In genomic region chr6:41051873-41052272, GRCh38 we compare ENCODE assay signal across 1 cellular context.
TF ChIP-seq lines count a peak whose summit lies in the region.

No MANE protein-coding gene starts in this region.

TF ChIP-seq in K562, 482 proteins besides CTCF, POLR2A, EP300 and RAD21 (continued from another document and continues in another):
- TF ChIP-seq DDX20 (tag; IDR thresholded peaks at IDR 0.05; ENCODE audit: low read depth): no peak
- peak; percentile 56; the same call in 1 of the 2 replicates for TF ChIP-seq ELF1 (tag; IDR thresholded peaks at IDR 0.05)
- TF ChIP-seq BDP1 (IDR thresholded peaks at IDR 0.05; ENCODE audit: insufficient read depth, insufficient read length): no peak
- no peak for TF ChIP-seq MTA1 (IDR thresholded peaks at IDR 0.05; ENCODE audit: borderline replicate concordance)
- TF ChIP-seq SRSF1 (IDR thresholded peaks at IDR 0.05; ENCODE audit: low read depth, low read length): no peak
- TF ChIP-seq GATAD2A (IDR thresholded peaks at IDR 0.05): no peak
- TF ChIP-seq IRF9 (tag; IDR thresholded peaks at IDR 0.05): no peak
- TF ChIP-seq SAP30 (IDR thresholded peaks at IDR 0.05; ENCODE audit: borderline replicate concordance, insufficient read depth, low read depth, low read length, poor library complexity, severe bottlenecking): no peak
- TF ChIP-seq ZBTB11 (CRISPR knock-in tag; IDR thresholded peaks at IDR 0.05): no peak
- TF ChIP-seq CCAR2 (IDR thresholded peaks at IDR 0.05; ENCODE audit: low read depth, low read length): no peak
- TF ChIP-seq TSHZ1 (CRISPR knock-in tag; IDR thresholded peaks at IDR 0.05): no peak
- TF ChIP-seq ZC3H11A (IDR thresholded peaks at IDR 0.05; ENCODE audit: low read depth, low read length): no peak
- no peak for TF ChIP-seq PHB (CRISPR knock-in tag; IDR thresholded peaks at IDR 0.05)
- no peak for TF ChIP-seq ATF3 (IDR thresholded peaks at IDR 0.05)
- TF ChIP-seq ATF3 (CRISPR knock-in tag; conservative IDR thresholded peaks at IDR 0.05): no peak
- TF ChIP-seq NCOA2 (IDR thresholded peaks at IDR 0.05; ENCODE audit: partially characterized antibody in 2 of 2): no peak
- TF ChIP-seq TCFL5 (CRISPR knock-in tag; conservative IDR thresholded peaks at IDR 0.05): no peak
- no peak for TF ChIP-seq STAT5B (CRISPR knock-in tag; IDR thresholded peaks at IDR 0.05)
- no peak for TF ChIP-seq ZNF77 (CRISPR knock-in tag; IDR thresholded peaks at IDR 0.05)
- no peak for TF ChIP-seq ZNF184 (CRISPR knock-in tag; IDR thresholded peaks at IDR 0.05)
- TF ChIP-seq USF2 (CRISPR knock-in tag; IDR thresholded peaks at IDR 0.05): no peak
- TF ChIP-seq ZHX1 (conservative IDR thresholded peaks at IDR 0.05; ENCODE audit: low read length): no peak
- TF ChIP-seq ERF (CRISPR knock-in tag; IDR thresholded peaks at IDR 0.05): 0 out of 2 replicates have a peak, but pooled peaks have one; percentile 19
- TF ChIP-seq NRF1 (conservative IDR thresholded peaks at IDR 0.05 in 1 of 2, IDR thresholded peaks at IDR 0.05 in 1 of 2): no peak
- no peak for TF ChIP-seq PCBP2 (IDR thresholded peaks at IDR 0.05; ENCODE audit: low read depth, low read length, poor library complexity, severe bottlenecking)
- TF ChIP-seq AFF4 (CRISPR knock-in tag; IDR thresholded peaks at IDR 0.05): no peak
- TF ChIP-seq NR2C1 (IDR thresholded peaks at IDR 0.05): no peak
- TF ChIP-seq NR2C1 (tag; IDR thresholded peaks at IDR 0.05): peak; percentile 48; the same call in 1 of the 2 replicates
- TF ChIP-seq ZNF263 (CRISPR knock-in tag; IDR thresholded peaks at IDR 0.05; ENCODE audit: borderline replicate concordance): no peak
- TF ChIP-seq POLR2G (IDR thresholded peaks at IDR 0.05; ENCODE audit: low read depth, low read length): no peak
- TF ChIP-seq THAP12 (CRISPR knock-in tag; IDR thresholded peaks at IDR 0.05): no peak
- TF ChIP-seq ZNF395 (CRISPR knock-in tag; IDR thresholded peaks at IDR 0.05): no peak; the same call in 1 of the 2 replicates
- no peak for TF ChIP-seq YBX1 (IDR thresholded peaks at IDR 0.05)
- peak; percentile 72; the same call in 1 of the 2 replicates for TF ChIP-seq ZBTB9 (CRISPR knock-in tag; IDR thresholded peaks at IDR 0.05)
- no peak for TF ChIP-seq TAF9B (IDR thresholded peaks at IDR 0.05; ENCODE audit: partially characterized antibody)
- no peak for TF ChIP-seq HMG20A (CRISPR knock-in tag; conservative IDR thresholded peaks at IDR 0.05)
- TF ChIP-seq ATF7 (IDR thresholded peaks at IDR 0.05): no peak
- TF ChIP-seq TRIM24 (IDR thresholded peaks at IDR 0.05): no peak
